In the genomic region with DNA sequence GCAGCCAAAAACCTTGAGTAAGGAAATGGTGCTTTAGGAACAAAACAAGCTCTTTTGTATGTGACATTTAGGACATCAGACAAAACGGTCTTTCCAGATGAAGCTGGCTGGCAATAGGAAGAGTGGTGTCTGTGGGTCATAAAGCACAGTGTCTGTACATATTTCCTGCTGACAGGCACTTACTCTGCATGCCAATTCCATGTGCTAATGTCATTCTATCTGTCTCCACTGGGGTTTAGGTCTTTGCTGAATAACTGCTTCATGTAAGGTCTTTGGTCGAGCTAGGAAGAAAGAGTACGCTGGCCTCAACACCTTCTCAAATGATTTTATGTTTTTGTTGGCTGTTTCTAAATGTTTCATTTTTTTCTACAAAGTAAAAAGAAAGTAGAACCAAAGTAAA, we compare ENCODE assay signal across 16 cellular contexts.
DNase-seq lines count a peak whose midpoint lies in the region; ATAC-seq, FAIRE-seq and TF ChIP-seq lines count a peak whose summit lies in the region.
"Had no signal": no experiment of that assay in that cellular context is flagged by ENCODE, and none has a peak within 500 bp of the region (broad histone marks: within the 10 kb centered on the region; RNA-seq: fewer than 3 reads in every experiment).

No MANE protein-coding gene starts in this region.

- TF ChIP-seq CTCF in AG04450 (IDR thresholded peaks at IDR 0.05; ENCODE audit: low read depth, low read length) (peak; percentile 9; the same call in 1 of the 2 replicates), astrocyte (IDR thresholded peaks at IDR 0.05; ENCODE audit: insufficient read depth, low read depth, low read length) (peak; percentile 16), mesothelial cell of epicardium (IDR thresholded peaks at IDR 0.05; ENCODE audit: unreplicated experiment) (no peak), upper lobe of right lung (IDR thresholded peaks at IDR 0.05) (no peak)

- no peaks in the 10 kb centered on the region for H4K20me1 ChIP-seq in astrocyte (ENCODE audit: insufficient read depth, low read length)

- FAIRE-seq in astrocyte (lab: Jason Lieb, UNC) (no peak), RCC 7860 (lab: Jason Lieb, UNC) (no peak)

- H3K79me2 ChIP-seq in astrocyte (ENCODE audit: insufficient read depth, low read length), result no peaks in the 10 kb centered on the region

- H3K4me3 ChIP-seq in AG04450 (ENCODE audit: low read depth, low read length), result no peak overlapping the region
- no peak overlapping the region for H3K4me3 ChIP-seq in astrocyte (ENCODE audit: insufficient read depth, low read depth, low read length)
- H3K4me3 ChIP-seq in upper lobe of right lung, result no peak overlapping the region
- H3K4me3 ChIP-seq: coronary artery, stomach had no signal

- CTCF ChIA-PET in AG04450 (lab: Charles Lee), result no interaction called here

- no peak overlapping the region for H3K4me2 ChIP-seq in astrocyte (ENCODE audit: low read length)

- no peaks in the 10 kb centered on the region for H3K9me3 Mint-ChIP-seq in astrocyte (ENCODE audit: unreplicated experiment)
- H3K9me3 Mint-ChIP-seq in mesothelial cell of epicardium, result no peaks in the 10 kb centered on the region
- H3K9me3 Mint-ChIP-seq: H9 had no signal

- H3K36me3 ChIP-seq in astrocyte (ENCODE audit: insufficient read depth, low read length), result no peaks in the 10 kb centered on the region
- H3K36me3 ChIP-seq in upper lobe of right lung, result no peaks in the 10 kb centered on the region
- H3K36me3 ChIP-seq: stomach had no signal

- DNase-seq in AG04450 (ENCODE audit: low read depth, low spot score), result no peak
- DNase-seq in EL, result peak; percentile 1
- no peak for DNase-seq in astrocyte (ENCODE audit: low read depth)
- no peak for DNase-seq in left colon
- no peak for DNase-seq in mesothelial cell of epicardium (ENCODE audit: low spot score in 2 of 2, unreplicated experiment in 2 of 2)
- no peak for DNase-seq in upper lobe of right lung
- DNase-seq in RCC 7860 (ENCODE audit: low spot score), result no peak
- no peak for DNase-seq in midbrain (lab: John Stamatoyannopoulos, UW)
- DNase-seq: activated CD8-positive, alpha-beta memory T cell treated with anti-CD3 and anti-CD28 coated beads, Interleukin-2, amount 50 U/mL, for 4 hours; activated naive CD8-positive, alpha-beta T cell treated with anti-CD3 and anti-CD28 coated beads, Interleukin-2, amount 10 ng/mL, durations not matched to agents 7 days and 5 days; GDM1; H9; naive thymus-derived CD4-positive, alpha-beta T cell; NCI-H1105; stomach had no signal

- H3K27me3 Mint-ChIP-seq in astrocyte (ENCODE audit: low read depth, unreplicated experiment) (peaks cover 4% of the 10 kb centered on the region), mesothelial cell of epicardium (ENCODE audit: low read depth) (peaks cover 5% of the 10 kb centered on the region)
- H3K27me3 Mint-ChIP-seq: activated naive CD8-positive, alpha-beta T cell treated with anti-CD3 and anti-CD28 coated beads, Interleukin-2, amount 10 ng/mL, durations not matched to agents 7 days and 5 days; naive thymus-derived CD4-positive, alpha-beta T cell had no signal

- H3K4me1 Mint-ChIP-seq in astrocyte (ENCODE audit: low read depth, unreplicated experiment), result peaks cover 12% of the 10 kb centered on the region
- H3K4me1 Mint-ChIP-seq in mesothelial cell of epicardium, result no peaks in the 10 kb centered on the region
- H3K4me1 Mint-ChIP-seq: activated naive CD8-positive, alpha-beta T cell treated with anti-CD3 and anti-CD28 coated beads, Interleukin-2, amount 10 ng/mL, durations not matched to agents 7 days and 5 days; naive thymus-derived CD4-positive, alpha-beta T cell had no signal

- H3K27ac ChIP-seq in AG04450 (ENCODE audit: low read depth, low read length), result no peak overlapping the region
- H3K27ac ChIP-seq in astrocyte (ENCODE audit: low read depth, low read length), result no peak overlapping the region
- no peak overlapping the region for H3K27ac ChIP-seq in upper lobe of right lung
- H3K27ac ChIP-seq: coronary artery, stomach had no signal

- no peak overlapping the region for H3K27ac Mint-ChIP-seq in astrocyte (ENCODE audit: unreplicated experiment)
- no peak overlapping the region for H3K27ac Mint-ChIP-seq in mesothelial cell of epicardium
- H3K27ac Mint-ChIP-seq: activated naive CD8-positive, alpha-beta T cell treated with anti-CD3 and anti-CD28 coated beads, Interleukin-2, amount 10 ng/mL, durations not matched to agents 7 days and 5 days; H9; naive thymus-derived CD4-positive, alpha-beta T cell had no signal

- H3K4me1 ChIP-seq in astrocyte (ENCODE audit: insufficient read depth, low read length) (no peaks in the 10 kb centered on the region), upper lobe of right lung (no peaks in the 10 kb centered on the region)
- H3K4me1 ChIP-seq: stomach had no signal

- POLR2A ChIA-PET in AG04450 (lab: Yijun Ruan, JAX), result no interaction called here

- no peaks in the 10 kb centered on the region for H3K36me3 Mint-ChIP-seq in astrocyte (ENCODE audit: low read depth, unreplicated experiment)
- H3K36me3 Mint-ChIP-seq in mesothelial cell of epicardium, result no peaks in the 10 kb centered on the region
- H3K36me3 Mint-ChIP-seq: activated naive CD8-positive, alpha-beta T cell treated with anti-CD3 and anti-CD28 coated beads, Interleukin-2, amount 10 ng/mL, durations not matched to agents 7 days and 5 days; naive thymus-derived CD4-positive, alpha-beta T cell had no signal

- no peak overlapping the region for H3K4me3 Mint-ChIP-seq in astrocyte (ENCODE audit: unreplicated experiment)
- no peak overlapping the region for H3K4me3 Mint-ChIP-seq in mesothelial cell of epicardium
- H3K4me3 Mint-ChIP-seq: activated naive CD8-positive, alpha-beta T cell treated with anti-CD3 and anti-CD28 coated beads, Interleukin-2, amount 10 ng/mL, durations not matched to agents 7 days and 5 days; H9; naive thymus-derived CD4-positive, alpha-beta T cell had no signal

- H3K9me3 ChIP-seq in AG04450 (ENCODE audit: control insufficient read depth, insufficient read depth, low read length) (no peaks in the 10 kb centered on the region), astrocyte (ENCODE audit: insufficient read depth, low read depth, low read length) (no peaks in the 10 kb centered on the region), upper lobe of right lung (no peaks in the 10 kb centered on the region)
- H3K9me3 ChIP-seq: stomach had no signal

- H3K27me3 ChIP-seq in AG04450 (ENCODE audit: control insufficient read depth, insufficient read depth, low read length) (no peaks in the 10 kb centered on the region), astrocyte (ENCODE audit: insufficient read depth, low read length) (no peaks in the 10 kb centered on the region), upper lobe of right lung (no peaks in the 10 kb centered on the region)
- H3K27me3 ChIP-seq: stomach had no signal

- no peak overlapping the region for H2AFZ ChIP-seq in astrocyte (ENCODE audit: low read depth, low read length)

- peak; percentile 72 for ATAC-seq in left colon
- ATAC-seq in upper lobe of right lung, result no peak
- ATAC-seq: naive thymus-derived CD4-positive, alpha-beta T cell had no signal

- no peak overlapping the region for H3K9ac ChIP-seq in astrocyte (ENCODE audit: low read length)

- intact Hi-C loops in left colon (cut with DNase I, micrococcal nuclease) (no loop called here), upper lobe of right lung (cut with DNase I) (no loop called here)

Comparison
In these comparisons a context has a peak if more than half of its experiments do, and no peak if none do; other contexts are left out.
1. CTCF ChIP-seq: peak in AG04450 (single experiment) and astrocyte (single experiment); none in mesothelial cell of epicardium (single experiment) and upper lobe of right lung (single experiment).